Comparison of ENCODE assay signal across 1 cellular context in the genomic region with DNA sequence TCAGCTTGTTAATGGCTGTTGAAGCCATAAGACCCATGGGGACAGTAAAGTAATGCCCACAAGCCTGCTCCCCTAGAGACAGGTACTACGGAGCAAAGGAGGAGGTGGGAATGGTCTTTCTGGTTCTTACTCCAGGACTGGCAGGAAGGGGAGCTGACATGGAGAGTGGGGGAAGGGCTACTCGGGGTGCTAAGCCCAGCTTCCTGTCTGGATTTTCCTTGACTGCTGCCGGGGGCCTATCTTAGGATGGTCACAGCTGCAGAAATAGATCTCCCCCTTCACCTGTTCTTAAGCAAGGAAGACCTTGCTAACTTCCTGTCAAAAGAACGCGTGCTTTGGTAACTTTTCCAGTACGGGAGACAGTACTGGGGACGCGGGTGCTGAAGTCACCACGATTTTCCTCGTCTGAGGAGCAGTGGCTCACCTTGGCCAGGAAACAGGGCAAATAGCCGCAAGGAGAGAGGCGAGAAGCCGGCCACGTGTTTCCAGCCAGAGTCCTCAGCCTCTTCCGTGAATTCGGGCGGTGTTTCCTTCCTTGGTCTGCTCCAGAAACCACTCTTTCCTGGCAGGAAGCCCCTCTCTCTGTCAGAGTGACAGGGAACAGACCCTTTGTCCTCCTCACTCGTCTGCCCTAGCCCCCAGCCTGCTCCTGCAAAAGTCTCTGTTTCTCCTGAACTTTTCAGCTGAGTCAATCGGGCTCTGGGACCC.
TF ChIP-seq lines count a peak whose summit lies in the region.

No MANE protein-coding gene starts in this region.

TF ChIP-seq in IMR-90, 13 proteins besides CTCF, POLR2A, EP300 and RAD21:
- TF ChIP-seq MAFK (IDR thresholded peaks at IDR 0.05; ENCODE audit: low read depth, low read length) (no peak), RCOR1 (IDR thresholded peaks at IDR 0.05; ENCODE audit: insufficient replicate concordance, low read length) (no peak), CHD1 (IDR thresholded peaks at IDR 0.05; ENCODE audit: low read depth, low read length) (no peak), MAZ (IDR thresholded peaks at IDR 0.05; ENCODE audit: borderline replicate concordance, low read depth, low read length) (no peak), FOS (IDR thresholded peaks at IDR 0.05; ENCODE audit: low read depth, low read length) (no peak), MXI1 (IDR thresholded peaks at IDR 0.05; ENCODE audit: borderline replicate concordance, low read depth, low read length) (no peak), SMC3 (IDR thresholded peaks at IDR 0.05; ENCODE audit: low read depth, low read length) (no peak), NFE2L2 (IDR thresholded peaks at IDR 0.05; ENCODE audit: low read depth, low read length) (no peak), CEBPB (IDR thresholded peaks at IDR 0.05; ENCODE audit: low read depth, low read length) (no peak), BHLHE40 (IDR thresholded peaks at IDR 0.05; ENCODE audit: low read depth, low read length) (no peak), RFX5 (IDR thresholded peaks at IDR 0.05; ENCODE audit: low read depth, low read length) (no peak)
- TF ChIP-seq, protein P1, sequence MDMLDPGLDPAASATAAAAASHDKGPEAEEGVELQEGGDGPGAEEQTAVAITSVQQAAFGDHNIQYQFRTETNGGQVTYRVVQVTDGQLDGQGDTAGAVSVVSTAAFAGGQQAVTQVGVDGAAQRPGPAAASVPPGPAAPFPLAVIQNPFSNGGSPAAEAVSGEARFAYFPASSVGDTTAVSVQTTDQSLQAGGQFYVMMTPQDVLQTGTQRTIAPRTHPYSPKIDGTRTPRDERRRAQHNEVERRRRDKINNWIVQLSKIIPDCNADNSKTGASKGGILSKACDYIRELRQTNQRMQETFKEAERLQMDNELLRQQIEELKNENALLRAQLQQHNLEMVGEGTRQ (IDR thresholded peaks at IDR 0.05; ENCODE audit: low read depth, low read length) = no peak
- TF ChIP-seq, protein P2, sequence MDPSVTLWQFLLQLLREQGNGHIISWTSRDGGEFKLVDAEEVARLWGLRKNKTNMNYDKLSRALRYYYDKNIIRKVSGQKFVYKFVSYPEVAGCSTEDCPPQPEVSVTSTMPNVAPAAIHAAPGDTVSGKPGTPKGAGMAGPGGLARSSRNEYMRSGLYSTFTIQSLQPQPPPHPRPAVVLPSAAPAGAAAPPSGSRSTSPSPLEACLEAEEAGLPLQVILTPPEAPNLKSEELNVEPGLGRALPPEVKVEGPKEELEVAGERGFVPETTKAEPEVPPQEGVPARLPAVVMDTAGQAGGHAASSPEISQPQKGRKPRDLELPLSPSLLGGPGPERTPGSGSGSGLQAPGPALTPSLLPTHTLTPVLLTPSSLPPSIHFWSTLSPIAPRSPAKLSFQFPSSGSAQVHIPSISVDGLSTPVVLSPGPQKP (IDR thresholded peaks at IDR 0.05; ENCODE audit: borderline replicate concordance, low read depth, low read length) = no peak
